Comparison of ENCODE assay signal across 1 cellular context in genomic region chr9:494764-495163, GRCh38.
TF ChIP-seq lines count a peak whose summit lies in the region.

No MANE protein-coding gene starts in this region.

TF ChIP-seq in HepG2, 621 proteins besides CTCF, POLR2A, EP300 and RAD21 (continued from another document):
- peak; percentile 80 for TF ChIP-seq NR2F2 (IDR thresholded peaks at IDR 0.05; ENCODE audit: borderline replicate concordance, low read depth)
- no peak for TF ChIP-seq FOXP1 (IDR thresholded peaks at IDR 0.05)
- TF ChIP-seq FOXP1 (CRISPR knock-in tag; IDR thresholded peaks at IDR 0.05) = peak; percentile 63; the same call in 1 of the 2 replicates
- TF ChIP-seq RXRB (CRISPR knock-in tag; IDR thresholded peaks at IDR 0.05; ENCODE audit: borderline replicate concordance) = peak; percentile 16; the same call in 1 of the 2 replicates
- TF ChIP-seq AHDC1 (CRISPR knock-in tag; IDR thresholded peaks at IDR 0.05; ENCODE audit: borderline replicate concordance) = peak; percentile 43; the same call in 1 of the 2 replicates
- TF ChIP-seq, protein P1, sequence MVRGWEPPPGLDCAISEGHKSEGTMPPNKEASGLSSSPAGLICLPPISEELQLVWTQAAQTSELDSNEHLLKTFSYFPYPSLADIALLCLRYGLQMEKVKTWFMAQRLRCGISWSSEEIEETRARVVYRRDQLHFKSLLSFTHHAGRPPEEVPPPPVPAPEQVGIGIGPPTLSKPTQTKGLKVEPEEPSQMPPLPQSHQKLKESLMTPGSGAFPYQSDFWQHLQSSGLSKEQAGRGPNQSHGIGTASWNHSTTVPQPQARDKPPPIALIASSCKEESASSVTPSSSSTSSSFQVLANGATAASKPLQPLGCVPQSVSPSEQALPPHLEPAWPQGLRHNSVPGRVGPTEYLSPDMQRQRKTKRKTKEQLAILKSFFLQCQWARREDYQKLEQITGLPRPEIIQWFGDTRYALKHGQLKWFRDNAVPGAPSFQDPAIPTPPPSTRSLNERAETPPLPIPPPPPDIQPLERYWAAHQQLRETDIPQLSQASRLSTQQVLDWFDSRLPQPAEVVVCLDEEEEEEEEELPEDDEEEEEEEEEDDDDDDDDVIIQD (CRISPR knock-in tag; IDR thresholded peaks at IDR 0.05; ENCODE audit: low read depth) = no peak
- peak; percentile 86 for TF ChIP-seq HHEX (CRISPR knock-in tag; IDR thresholded peaks at IDR 0.05)
- no peak for TF ChIP-seq PLRG1 (conservative IDR thresholded peaks at IDR 0.05)
- no peak for TF ChIP-seq ZNF724P (CRISPR knock-in tag; IDR thresholded peaks at IDR 0.05; ENCODE audit: borderline replicate concordance)
- no peak for TF ChIP-seq BRF2 (CRISPR knock-in tag; IDR thresholded peaks at IDR 0.05)
- peak; percentile 66; the same call in 1 of the 2 replicates for TF ChIP-seq HMG20A (CRISPR knock-in tag; IDR thresholded peaks at IDR 0.05; ENCODE audit: borderline replicate concordance)
- peak; percentile 75 for TF ChIP-seq FOXA3 (CRISPR knock-in tag; IDR thresholded peaks at IDR 0.05)
- TF ChIP-seq SOX6 (IDR thresholded peaks at IDR 0.05) = no peak
- TF ChIP-seq SOX6 (CRISPR knock-in tag; IDR thresholded peaks at IDR 0.05) = peak; percentile 39; the same call in 1 of the 2 replicates
- TF ChIP-seq BCL6 (CRISPR knock-in tag; IDR thresholded peaks at IDR 0.05) = peak; percentile 98
- no peak for TF ChIP-seq NR1H2 (CRISPR knock-in tag; IDR thresholded peaks at IDR 0.05; ENCODE audit: borderline replicate concordance, low read depth)
TF ChIP-seq in HepG2: peak in this region for 29.
